17 cellular contexts compared by ENCODE assay signal in genomic region chr14:90976076-90976475, GRCh38.
A peak's percentile ranks its signal among the peaks of the same experiment; 100 is the strongest.
DNase-seq lines count a peak whose midpoint lies in the region; ATAC-seq, FAIRE-seq and TF ChIP-seq lines count a peak whose summit lies in the region.
"Had no signal": no experiment of that assay in that cellular context is flagged by ENCODE, and none has a peak within 500 bp of the region (broad histone marks: within the 10 kb centered on the region; RNA-seq: fewer than 3 reads in every experiment).

No MANE protein-coding gene starts in this region.

- H2AFZ ChIP-seq in HepG2 (ENCODE audit: low read length) (peak overlapping the region; percentile 23), hepatocyte (no peak overlapping the region)
- H2AFZ ChIP-seq: GM23338 had no signal

- H3K9me2 ChIP-seq in hepatocyte (replicated peaks; ENCODE audit: insufficient read depth) = no peaks in the 10 kb centered on the region

- H3K4me1 ChIP-seq in HepG2 (ENCODE audit: insufficient read depth, low read length) (peaks cover 12% of the 10 kb centered on the region), right lobe of liver (no peaks in the 10 kb centered on the region), hepatocyte (ENCODE audit: insufficient read depth) (peaks cover 18% of the 10 kb centered on the region), mucosa of rectum (ENCODE audit: control insufficient read depth in 2 of 2, insufficient read depth in 2 of 2, low read length in 2 of 2) (peaks cover 11 to 16% of the 10 kb centered on the region in 2 donors), thyroid gland (peaks cover 6 to 10% of the 10 kb centered on the region in 2 donors)
- H3K4me1 ChIP-seq: BLaER1 had no signal

- H3K79me2 ChIP-seq in HepG2 (ENCODE audit: insufficient read depth, low read length) (no peaks in the 10 kb centered on the region), hepatocyte (no peaks in the 10 kb centered on the region)

- TF ChIP-seq POLR2A in HepG2 (IDR thresholded peaks at IDR 0.05; ENCODE audit: insufficient read depth in 1 of 2, low read depth in 2 of 2, low read length in 2 of 2) = no peak
- TF ChIP-seq POLR2A in right lobe of liver (IDR thresholded peaks at IDR 0.05) = no peak
- no peak for TF ChIP-seq POLR2A in thyroid gland (IDR thresholded peaks at IDR 0.05)

- H3K9me3 ChIP-seq in HepG2 (ENCODE audit: low read length) = no peaks in the 10 kb centered on the region
- no peaks in the 10 kb centered on the region for H3K9me3 ChIP-seq in right lobe of liver
- no peaks in the 10 kb centered on the region for H3K9me3 ChIP-seq in hepatocyte (ENCODE audit: low read depth)
- no peaks in the 10 kb centered on the region for H3K9me3 ChIP-seq in mucosa of rectum (ENCODE audit: control insufficient read depth in 2 of 2, low read length in 2 of 2)
- H3K9me3 ChIP-seq in WERI-Rb-1 (ENCODE audit: severe bottlenecking) = no peaks in the 10 kb centered on the region
- H3K9me3 ChIP-seq in thyroid gland = no peaks in the 10 kb centered on the region
- H3K9me3 ChIP-seq: BLaER1 had no signal

- H4K20me1 ChIP-seq in HepG2 (ENCODE audit: insufficient read depth, low read length) = no peaks in the 10 kb centered on the region
- H4K20me1 ChIP-seq in hepatocyte (ENCODE audit: insufficient read depth, poor library complexity, severe bottlenecking) = no peaks in the 10 kb centered on the region
- H4K20me1 ChIP-seq: BLaER1 had no signal

- DNase-seq in HepG2 (ENCODE audit: low spot score) = no peak
- no peak for DNase-seq in right lobe of liver
- peak; percentile 66 for DNase-seq in hepatocyte (ENCODE audit: low spot score)
- DNase-seq in posterior vena cava (ENCODE audit: low spot score) = no peak
- no peak for DNase-seq in WERI-Rb-1
- DNase-seq in thyroid gland = no peak
- DNase-seq in NCI-H345 treated with DMSO at 0.1 percent for 48 hours (lab: John Stamatoyannopoulos, UW; ENCODE audit: unreplicated experiment) = no peak
- DNase-seq: 8988T; CD4-positive, alpha-beta memory T cell; DMS153; DMS79 treated with DMSO at 0.1 percent for 48 hours; GF-D8; HCEC 1CT had no signal

- no TSS peak for BruUV-seq in HepG2 (replicated peaks; lab: Mats Ljungman, UMichigan)

- TF ChIP-seq RAD21 in HepG2 (CRISPR knock-in tag; IDR thresholded peaks at IDR 0.05) = no peak

- ATAC-seq in HepG2 (no peak; the same call in 2 of the 3 replicates), right lobe of liver (no peak)
- ATAC-seq: GM23338 had no signal

- in situ Hi-C loops in HepG2 (cut with HindIII; ENCODE audit: extremely low pct_ligation_motif_present, low pct_unique_long_range_greater_than_20kb) = no loop called here

- CTCF ChIA-PET in HepG2 (lab: Yijun Ruan, JAX; ENCODE audit: low intra/inter-chr PET ratio, low total read pairs) = no interaction called here

- no peak for TF ChIP-seq EP300 in HepG2 (IDR thresholded peaks at IDR 0.05; ENCODE audit: low read depth in 2 of 2, low read length in 2 of 2)
- TF ChIP-seq EP300 in HepG2 (CRISPR knock-in tag; IDR thresholded peaks at IDR 0.05; ENCODE audit: borderline replicate concordance) = no peak

- H3K4me2 ChIP-seq in HepG2 (ENCODE audit: low read depth, low read length) = no peak overlapping the region
- peak overlapping the region; percentile 10 for H3K4me2 ChIP-seq in hepatocyte
- H3K4me2 ChIP-seq: BLaER1, GM23338 had no signal

- H3K27me3 ChIP-seq in HepG2 (ENCODE audit: control insufficient read depth in 1 of 2, insufficient read depth in 2 of 2, low read length in 2 of 2) (no peaks in the 10 kb centered on the region), right lobe of liver (no peaks in the 10 kb centered on the region), hepatocyte (no peaks in the 10 kb centered on the region), mucosa of rectum (ENCODE audit: control insufficient read depth in 2 of 2, insufficient read depth in 2 of 2, low read length in 2 of 2) (no peaks in the 10 kb centered on the region), WERI-Rb-1 (ENCODE audit: insufficient read depth, low read depth, severe bottlenecking) (no peaks in the 10 kb centered on the region), thyroid gland (no peaks in the 10 kb centered on the region)
- H3K27me3 ChIP-seq: BLaER1 had no signal

- WGBS in HepG2 (ENCODE audit: low lambda C conversion rate) = 16% methylated on average over 3 of the region's 3 CpGs
- WGBS in right lobe of liver (ENCODE audit: insufficient coverage, low coverage, low lambda C conversion rate, missing lambda C conversion rate) = 88% methylated on average over 3 of the region's 3 CpGs
- 70% methylated on average over 3 of the region's 3 CpGs for WGBS in hepatocyte (ENCODE audit: low lambda C conversion rate, missing lambda C conversion rate)
- 91 to 95% methylated on average over 3 of the region's 3 CpGs for WGBS in thyroid gland, 2 donors

- H3K9ac ChIP-seq in HepG2 (ENCODE audit: insufficient read depth, low read depth, low read length) (no peak overlapping the region), mucosa of rectum (ENCODE audit: low read depth in 1 of 2, low read length in 2 of 2) (no peak overlapping the region)
- H3K9ac ChIP-seq: BLaER1 had no signal

- POLR2A ChIA-PET in HepG2 (lab: Yijun Ruan, JAX) = no interaction called here

- H3K4me3 ChIP-seq in HepG2 (replicated peaks in 1 of 3; ENCODE audit: insufficient read depth in 1 of 3, low read depth in 2 of 3, low read length in 3 of 3) (no peak overlapping the region), right lobe of liver (no peak overlapping the region), hepatocyte (no peak overlapping the region), mucosa of rectum (ENCODE audit: low read length in 2 of 2) (peak overlapping the region; percentile 20 to 22), WERI-Rb-1 (ENCODE audit: low read depth, low read length) (no peak overlapping the region), thyroid gland (replicated peaks in 1 of 3) (no peak overlapping the region)
- H3K4me3 ChIP-seq: BLaER1, GM23338 had no signal

- intact Hi-C loops in HepG2 (cut with micrococcal nuclease; ENCODE audit: unreplicated experiment) = no loop called here
- intact Hi-C loops in right lobe of liver (cut with DNase I) = no loop called here
- intact Hi-C loops in posterior vena cava (cut with DNase I) = no loop called here
- intact Hi-C loops in thyroid gland (cut with DNase I) = no loop called here

- TF ChIP-seq CTCF in HepG2 (CRISPR knock-in tag; IDR thresholded peaks at IDR 0.05) (no peak), right lobe of liver (IDR thresholded peaks at IDR 0.05) (no peak), hepatocyte (IDR thresholded peaks at IDR 0.05; ENCODE audit: poor library complexity) (no peak), WERI-Rb-1 (IDR thresholded peaks at IDR 0.05; ENCODE audit: low read depth, low read length) (no peak), thyroid gland (IDR thresholded peaks at IDR 0.05) (no peak)

- H3K36me3 ChIP-seq in HepG2 (replicated peaks in 1 of 2; ENCODE audit: control insufficient read depth in 1 of 2, insufficient read depth in 2 of 2, low read length in 2 of 2) = no peaks in the 10 kb centered on the region
- no peaks in the 10 kb centered on the region for H3K36me3 ChIP-seq in right lobe of liver
- no peaks in the 10 kb centered on the region for H3K36me3 ChIP-seq in hepatocyte (replicated peaks; ENCODE audit: insufficient read depth, low read depth)
- H3K36me3 ChIP-seq in mucosa of rectum (ENCODE audit: control insufficient read depth in 2 of 2, insufficient read depth in 2 of 2, low read length in 2 of 2) = no peaks in the 10 kb centered on the region
- H3K36me3 ChIP-seq in WERI-Rb-1 = peaks cover 6% of the 10 kb centered on the region
- no peaks in the 10 kb centered on the region for H3K36me3 ChIP-seq in thyroid gland

- no peak for FAIRE-seq in HepG2 (lab: Jason Lieb, UNC)
- FAIRE-seq: H54 had no signal

- H3K27ac ChIP-seq in HepG2 (ENCODE audit: extremely low read length, insufficient read depth, low read length) (no peak overlapping the region), right lobe of liver (no peak overlapping the region), hepatocyte (peak overlapping the region; percentile 50), mucosa of rectum (ENCODE audit: low read depth in 2 of 2, low read length in 2 of 2) (peak overlapping the region; percentile 78 to 79), WERI-Rb-1 (no peak overlapping the region), thyroid gland (no peak overlapping the region)
- H3K27ac ChIP-seq: BLaER1 had no signal

TF ChIP-seq in HepG2, 621 proteins besides CTCF, POLR2A, EP300 and RAD21:
- TF ChIP-seq SKIL (CRISPR knock-in tag; IDR thresholded peaks at IDR 0.05; ENCODE audit: borderline replicate concordance) (no peak), MATR3 (CRISPR knock-in tag; IDR thresholded peaks at IDR 0.05) (no peak)
TF ChIP-seq in HepG2: peak in this region for 0.

Comparison
In these comparisons a context has a peak if more than half of its experiments do, and no peak if none do; other contexts are left out.
1. H3K27ac ChIP-seq: peak in hepatocyte (single experiment) and mucosa of rectum (2 of 2); none in HepG2 (single experiment), right lobe of liver (0 of 3), WERI-Rb-1 (single experiment) and thyroid gland (0 of 3).
2. H3K4me3 ChIP-seq: peak in mucosa of rectum (2 of 2); none in HepG2 (0 of 3), right lobe of liver (0 of 3), hepatocyte (single experiment), WERI-Rb-1 (single experiment) and thyroid gland (0 of 3).